In genomic region chr2:242088471-242089212, GRCh38 we compare ENCODE assay signal across 8 cellular contexts.
DNase-seq lines count a peak whose midpoint lies in the region; ATAC-seq and TF ChIP-seq lines count a peak whose summit lies in the region.

No MANE protein-coding gene starts in this region.

- peaks cover 20% of the 10 kb centered on the region for H3K4me1 ChIP-seq in CD8-positive, alpha-beta T cell (ENCODE audit: insufficient read depth, low read length)
- no peaks in the 10 kb centered on the region for H3K4me1 ChIP-seq in ectodermal cell (ENCODE audit: control insufficient read depth, insufficient read depth, low read length)

- peak overlapping the region; percentile 84 for H3K4me3 Mint-ChIP-seq in CD8-positive, alpha-beta T cell
- H3K4me3 Mint-ChIP-seq in activated CD4-positive, alpha-beta memory T cell treated with anti-CD3 and anti-CD28 coated beads, Interleukin-2, amount 10 ng/mL, durations not matched to agents 7 days and 5 days = peak overlapping the region; percentile 86

- peak overlapping the region; percentile 58 for H3K27ac ChIP-seq in CD8-positive, alpha-beta T cell (ENCODE audit: low read depth, low read length)
- H3K27ac ChIP-seq in ectodermal cell (ENCODE audit: insufficient read depth, low read depth, low read length, poor library complexity, severe bottlenecking) = no peak overlapping the region

- H3K4me1 Mint-ChIP-seq in CD8-positive, alpha-beta T cell (ENCODE audit: low read depth) = peaks cover 26% of the 10 kb centered on the region
- peaks cover 40% of the 10 kb centered on the region for H3K4me1 Mint-ChIP-seq in activated CD4-positive, alpha-beta memory T cell treated with anti-CD3 and anti-CD28 coated beads, Interleukin-2, amount 10 ng/mL, durations not matched to agents 7 days and 5 days

- peaks cover 4% of the 10 kb centered on the region for H3K36me3 Mint-ChIP-seq in CD8-positive, alpha-beta T cell
- no peaks in the 10 kb centered on the region for H3K36me3 Mint-ChIP-seq in activated CD4-positive, alpha-beta memory T cell treated with anti-CD3 and anti-CD28 coated beads, Interleukin-2, amount 10 ng/mL, durations not matched to agents 7 days and 5 days (ENCODE audit: low read depth)

- no peaks in the 10 kb centered on the region for H3K27me3 ChIP-seq in CD8-positive, alpha-beta T cell (ENCODE audit: insufficient read depth, low read length)
- H3K27me3 ChIP-seq in ectodermal cell (ENCODE audit: control insufficient read depth, insufficient read depth, low read length, poor library complexity, severe bottlenecking) = peaks cover 43% of the 10 kb centered on the region

- peak; percentile 96 for ATAC-seq in CD8-positive, alpha-beta T cell
- ATAC-seq in GM19455 (IDR thresholded peaks at IDR 0.05; ENCODE audit: unreplicated experiment) (peak; percentile 84), HG03571 (IDR thresholded peaks at IDR 0.05; ENCODE audit: unreplicated experiment) (peak; percentile 85)

- DNase-seq in CD8-positive, alpha-beta T cell = peak; percentile 85 to 96 (median 92)
- DNase-seq in NCI-H82 treated with DMSO at 0.1 percent for 48 hours (lab: John Stamatoyannopoulos, UW; ENCODE audit: unreplicated experiment) (peak; percentile 43), lung microvascular endothelial cell (ENCODE audit: low read depth in 2 of 2) (peak; percentile 86 to 89)
- peak; percentile 95 for DNase-seq in activated CD4-positive, alpha-beta memory T cell treated with anti-CD3 and anti-CD28 coated beads, Interleukin-2, amount 10 ng/mL, durations not matched to agents 7 days and 5 days
- DNase-seq in stimulated activated CD4-positive, alpha-beta T cell treated with anti-CD3 and anti-CD28 coated beads, TNF-alpha, amount 100 ng/mL, for 48 hours (ENCODE audit: low read depth in 3 of 3) = peak; percentile 80 to 87 (median 86)

- H3K36me3 ChIP-seq in CD8-positive, alpha-beta T cell (ENCODE audit: insufficient read depth, low read length) = no peaks in the 10 kb centered on the region
- H3K36me3 ChIP-seq in ectodermal cell (ENCODE audit: control insufficient read depth, insufficient read depth, low read length) = no peaks in the 10 kb centered on the region

- TF ChIP-seq CTCF in CD8-positive, alpha-beta T cell (IDR thresholded peaks at IDR 0.05) = no peak

- WGBS in ectodermal cell, 2 experiments = 1% methylated on average over 92 to 103 of the region's 103 CpGs

- no peaks in the 10 kb centered on the region for H3K27me3 Mint-ChIP-seq in CD8-positive, alpha-beta T cell (ENCODE audit: low read depth)
- H3K27me3 Mint-ChIP-seq in activated CD4-positive, alpha-beta memory T cell treated with anti-CD3 and anti-CD28 coated beads, Interleukin-2, amount 10 ng/mL, durations not matched to agents 7 days and 5 days = peaks cover 11% of the 10 kb centered on the region

- H3K9me3 ChIP-seq in CD8-positive, alpha-beta T cell (ENCODE audit: low read length) = no peaks in the 10 kb centered on the region
- no peaks in the 10 kb centered on the region for H3K9me3 ChIP-seq in ectodermal cell (ENCODE audit: control insufficient read depth, low read length)

- H3K27ac Mint-ChIP-seq in CD8-positive, alpha-beta T cell = peak overlapping the region; percentile 89
- peak overlapping the region; percentile 44 for H3K27ac Mint-ChIP-seq in activated CD4-positive, alpha-beta memory T cell treated with anti-CD3 and anti-CD28 coated beads, Interleukin-2, amount 10 ng/mL, durations not matched to agents 7 days and 5 days

- intact Hi-C loops in CD8-positive, alpha-beta T cell (cut with DNase I, micrococcal nuclease) = loop anchor here in 1 of 2 experiments (2.0 to 5.0 kb wide), 2 partner anchors 58 to 121 kb away; no protein-coding TSS in a partner anchor

- no peaks in the 10 kb centered on the region for H3K9me3 Mint-ChIP-seq in CD8-positive, alpha-beta T cell
- H3K9me3 Mint-ChIP-seq in activated CD4-positive, alpha-beta memory T cell treated with anti-CD3 and anti-CD28 coated beads, Interleukin-2, amount 10 ng/mL, durations not matched to agents 7 days and 5 days = no peaks in the 10 kb centered on the region

- peak overlapping the region; percentile 69 for H3K4me3 ChIP-seq in CD8-positive, alpha-beta T cell (ENCODE audit: low read depth, low read length)
- H3K4me3 ChIP-seq in ectodermal cell (ENCODE audit: insufficient read depth, low read depth, low read length) = peak overlapping the region; percentile 71

- POLR2A ChIA-PET in CD8-positive, alpha-beta T cell (lab: Charles Lee) = no interaction called here
- POLR2A ChIA-PET in activated CD4-positive, alpha-beta memory T cell treated with anti-CD3 and anti-CD28 coated beads, Interleukin-2, amount 10 ng/mL, durations not matched to agents 7 days and 5 days (lab: Charles Lee) = no interaction called here

- CTCF ChIA-PET in CD8-positive, alpha-beta T cell (lab: Charles Lee) = no interaction called here
- CTCF ChIA-PET in activated CD4-positive, alpha-beta memory T cell treated with anti-CD3 and anti-CD28 coated beads, Interleukin-2, amount 10 ng/mL, durations not matched to agents 7 days and 5 days (lab: Charles Lee) = no interaction called here

Comparison
In these comparisons a context has a peak if more than half of its experiments do, and no peak if none do; other contexts are left out.
1. DNase-seq: peak in every context shown above with its lines; median percentile 95 in activated CD4-positive, alpha-beta memory T cell treated with anti-CD3 and anti-CD28 coated beads, Interleukin-2, amount 10 ng/mL, durations not matched to agents 7 days and 5 days; 92 in CD8-positive, alpha-beta T cell; 88 in lung microvascular endothelial cell; 86 in stimulated activated CD4-positive, alpha-beta T cell treated with anti-CD3 and anti-CD28 coated beads, TNF-alpha, amount 100 ng/mL, for 48 hours; 43 in NCI-H82 treated with DMSO at 0.1 percent for 48 hours.